Comparison of ENCODE assay signal across 8 cellular contexts in genomic region chr2:86225581-86225980, GRCh38. TPM values are rescaled to one million over a fixed set of nuclear protein-coding genes. Genes with fewer than 3 reads are reported as not detected.
DNase-seq lines count a peak whose midpoint lies in the region; ATAC-seq, FAIRE-seq and TF ChIP-seq lines count a peak whose summit lies in the region.

No MANE protein-coding gene starts in this region.

- no peaks in the 10 kb centered on the region for H3K36me3 Mint-ChIP-seq in astrocyte (ENCODE audit: low read depth, unreplicated experiment)
- H3K36me3 Mint-ChIP-seq in natural killer cell treated with Interleukin-12 subunit alpha and Interleukin-12 subunit beta and Interleukin-15 and Interleukin-18, amount 100 ng/mL, for 72 hours, result no peaks in the 10 kb centered on the region

- H3K9me3 ChIP-seq in astrocyte (ENCODE audit: insufficient read depth, low read depth, low read length), result no peaks in the 10 kb centered on the region

- H4K20me1 ChIP-seq in astrocyte (ENCODE audit: insufficient read depth, low read length), result no peaks in the 10 kb centered on the region

- H3K79me2 ChIP-seq in astrocyte (ENCODE audit: insufficient read depth, low read length), result no peaks in the 10 kb centered on the region

- H2AFZ ChIP-seq in astrocyte (ENCODE audit: low read depth, low read length), result peak overlapping the region; percentile 57

- no peak overlapping the region for H3K4me3 Mint-ChIP-seq in astrocyte (ENCODE audit: unreplicated experiment)
- no peak overlapping the region for H3K4me3 Mint-ChIP-seq in natural killer cell treated with Interleukin-12 subunit alpha and Interleukin-12 subunit beta and Interleukin-15 and Interleukin-18, amount 100 ng/mL, for 72 hours

- H3K4me1 ChIP-seq in astrocyte (ENCODE audit: insufficient read depth, low read length), result peaks cover 17% of the 10 kb centered on the region

- peaks cover 20% of the 10 kb centered on the region for H3K4me1 Mint-ChIP-seq in astrocyte (ENCODE audit: low read depth, unreplicated experiment)
- H3K4me1 Mint-ChIP-seq in natural killer cell treated with Interleukin-12 subunit alpha and Interleukin-12 subunit beta and Interleukin-15 and Interleukin-18, amount 100 ng/mL, for 72 hours (ENCODE audit: low read depth in 2 of 2), result peaks cover 0 to 4% of the 10 kb centered on the region in 2 donors

- no peaks in the 10 kb centered on the region for H3K36me3 ChIP-seq in astrocyte (ENCODE audit: insufficient read depth, low read length)

- H3K27ac ChIP-seq in astrocyte (ENCODE audit: low read depth, low read length), result no peak overlapping the region

- no peak for TF ChIP-seq CTCF in astrocyte (IDR thresholded peaks at IDR 0.05; ENCODE audit: insufficient read depth, low read depth, low read length)

- no peak overlapping the region for H3K4me2 ChIP-seq in astrocyte (ENCODE audit: low read length)

- peak; percentile 85 for ATAC-seq in GM21825 (IDR thresholded peaks at IDR 0.05; ENCODE audit: unreplicated experiment)
- peak; percentile 51 to 70 for ATAC-seq in natural killer cell treated with Interleukin-12 subunit alpha and Interleukin-12 subunit beta and Interleukin-15 and Interleukin-18, amount 100 ng/mL, for 72 hours
- ATAC-seq in SK-N-SH treated with all-trans-retinoic acid at 6 μM for 48 hours, result no peak

- H3K9me3 Mint-ChIP-seq in astrocyte (ENCODE audit: unreplicated experiment), result no peaks in the 10 kb centered on the region
- H3K9me3 Mint-ChIP-seq in natural killer cell treated with Interleukin-12 subunit alpha and Interleukin-12 subunit beta and Interleukin-15 and Interleukin-18, amount 100 ng/mL, for 72 hours, result no peaks in the 10 kb centered on the region

- no peaks in the 10 kb centered on the region for H3K27me3 ChIP-seq in astrocyte (ENCODE audit: insufficient read depth, low read length)

- no peak overlapping the region for H3K9ac ChIP-seq in astrocyte (ENCODE audit: low read length)

- H3K27me3 Mint-ChIP-seq in astrocyte (ENCODE audit: low read depth, unreplicated experiment), result peaks cover 2% of the 10 kb centered on the region
- H3K27me3 Mint-ChIP-seq in natural killer cell treated with Interleukin-12 subunit alpha and Interleukin-12 subunit beta and Interleukin-15 and Interleukin-18, amount 100 ng/mL, for 72 hours, result no peaks in the 10 kb centered on the region

- FAIRE-seq in astrocyte (lab: Jason Lieb, UNC), result no peak

- H3K27ac Mint-ChIP-seq in astrocyte (ENCODE audit: unreplicated experiment), result no peak overlapping the region
- peak overlapping the region in 1 of 2 donors; percentile 74 for H3K27ac Mint-ChIP-seq in natural killer cell treated with Interleukin-12 subunit alpha and Interleukin-12 subunit beta and Interleukin-15 and Interleukin-18, amount 100 ng/mL, for 72 hours

- H3K4me3 ChIP-seq in astrocyte (ENCODE audit: insufficient read depth, low read depth, low read length), result no peak overlapping the region

- DNase-seq in Daoy (ENCODE audit: low read depth) (peak; percentile 13), SIG-M5 (lab: John Stamatoyannopoulos, UW) (peak; percentile 72), astrocyte (ENCODE audit: low read depth) (no peak), DMS79 treated with DMSO at 0.1 percent for 48 hours (lab: John Stamatoyannopoulos, UW) (no peak), NCI-H510A treated with DMSO at 0.1 percent for 48 hours (lab: John Stamatoyannopoulos, UW) (no peak)
- no peak for DNase-seq in natural killer cell treated with Interleukin-12 subunit alpha and Interleukin-12 subunit beta and Interleukin-15 and Interleukin-18, amount 100 ng/mL, for 72 hours (ENCODE audit: low spot score)

TF ChIP-seq in SK-N-SH treated with all-trans-retinoic acid at 6 μM for 48 hours, 23 proteins besides CTCF, POLR2A, EP300 and RAD21:
- TF ChIP-seq ESRRG (CRISPR knock-in tag; IDR thresholded peaks at IDR 0.05) (no peak), CSDC2 (CRISPR knock-in tag; IDR thresholded peaks at IDR 0.05) (no peak), GLIS3 (CRISPR knock-in tag; IDR thresholded peaks at IDR 0.05) (no peak), RARB (CRISPR knock-in tag; IDR thresholded peaks at IDR 0.05) (no peak), ARNTL (CRISPR knock-in tag; IDR thresholded peaks at IDR 0.05; ENCODE audit: borderline replicate concordance, low read depth) (no peak), TOX (CRISPR knock-in tag; IDR thresholded peaks at IDR 0.05; ENCODE audit: borderline replicate concordance) (no peak), TCF4 (CRISPR knock-in tag; IDR thresholded peaks at IDR 0.05; ENCODE audit: borderline replicate concordance) (no peak), OSR1 (CRISPR knock-in tag; IDR thresholded peaks at IDR 0.05) (no peak), ZNF8 (CRISPR knock-in tag; IDR thresholded peaks at IDR 0.05) (no peak), BACH2 (CRISPR knock-in tag; IDR thresholded peaks at IDR 0.05; ENCODE audit: borderline replicate concordance) (no peak), CREB5 (CRISPR knock-in tag; IDR thresholded peaks at IDR 0.05; ENCODE audit: low read depth) (no peak)

RNA-seq across cellular contexts. Expression of gene MRPL35, which starts 26.3 kb away (rescaled TPM):
- 89.4 and 111 TPM in 2 replicates for total RNA-seq in Daoy (2014; rRNA removed; shearing (Covaris generic))
- total RNA-seq in astrocyte, result 31.4 and 35.2 TPM in 2 replicates
- total RNA-seq in natural killer cell treated with Interleukin-12 subunit alpha and Interleukin-12 subunit beta and Interleukin-15 and Interleukin-18, amount 100 ng/mL, for 72 hours, result 10 to 100 TPM; 58.9 to 66.4 TPM

RNA-seq across cellular contexts. Expression of gene IMMT, which starts 30.3 kb away (rescaled TPM):
- total RNA-seq in Daoy (2014; rRNA removed; shearing (Covaris generic)), result 50.0 and 58.1 TPM in 2 replicates
- total RNA-seq in astrocyte, result 99.3 and 99.4 TPM in 2 replicates
- total RNA-seq in natural killer cell treated with Interleukin-12 subunit alpha and Interleukin-12 subunit beta and Interleukin-15 and Interleukin-18, amount 100 ng/mL, for 72 hours, result 100 to 1,000 TPM; 110 to 157 TPM

Comparison
In these comparisons a context has a peak if more than half of its experiments do, and no peak if none do; other contexts are left out.
1. DNase-seq: peak in Daoy (single experiment) and SIG-M5 (single experiment); none in astrocyte (single experiment), natural killer cell treated with Interleukin-12 subunit alpha and Interleukin-12 subunit beta and Interleukin-15 and Interleukin-18, amount 100 ng/mL, for 72 hours (single experiment), DMS79 treated with DMSO at 0.1 percent for 48 hours (single experiment) and NCI-H510A treated with DMSO at 0.1 percent for 48 hours (single experiment).